In the genomic region with DNA sequence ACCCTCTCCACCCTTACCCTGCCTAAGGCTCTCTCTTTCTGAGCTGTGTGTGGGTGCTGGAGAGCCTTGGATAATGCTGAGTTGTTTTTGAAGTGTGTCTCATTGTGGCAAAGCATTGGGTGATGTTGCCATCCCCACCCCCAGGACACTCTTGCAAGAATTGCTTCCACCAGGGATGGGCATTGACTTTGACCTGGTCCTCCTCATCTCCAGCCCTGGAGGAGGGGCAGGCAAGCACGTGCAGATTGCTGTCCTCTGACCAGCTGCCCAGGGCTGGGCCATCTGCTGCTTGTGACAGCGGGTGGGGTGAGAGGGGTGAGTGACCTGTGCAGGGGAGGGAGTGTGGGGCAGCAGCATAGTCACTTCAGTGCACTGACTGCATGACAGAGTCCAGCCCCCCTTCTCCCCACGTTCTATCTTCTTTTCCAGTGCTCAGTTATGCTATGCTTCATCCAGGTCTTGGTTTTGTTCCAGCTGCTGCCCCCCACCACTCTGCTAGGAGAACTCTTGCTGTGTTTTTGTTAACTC, we compare ENCODE assay signal across 1 cellular context.
TF ChIP-seq lines count a peak whose summit lies in the region.

No MANE protein-coding gene starts in this region.

TF ChIP-seq in HepG2, 621 proteins besides CTCF, POLR2A, EP300 and RAD21 (continued from another document):
- TF ChIP-seq, protein P1, sequence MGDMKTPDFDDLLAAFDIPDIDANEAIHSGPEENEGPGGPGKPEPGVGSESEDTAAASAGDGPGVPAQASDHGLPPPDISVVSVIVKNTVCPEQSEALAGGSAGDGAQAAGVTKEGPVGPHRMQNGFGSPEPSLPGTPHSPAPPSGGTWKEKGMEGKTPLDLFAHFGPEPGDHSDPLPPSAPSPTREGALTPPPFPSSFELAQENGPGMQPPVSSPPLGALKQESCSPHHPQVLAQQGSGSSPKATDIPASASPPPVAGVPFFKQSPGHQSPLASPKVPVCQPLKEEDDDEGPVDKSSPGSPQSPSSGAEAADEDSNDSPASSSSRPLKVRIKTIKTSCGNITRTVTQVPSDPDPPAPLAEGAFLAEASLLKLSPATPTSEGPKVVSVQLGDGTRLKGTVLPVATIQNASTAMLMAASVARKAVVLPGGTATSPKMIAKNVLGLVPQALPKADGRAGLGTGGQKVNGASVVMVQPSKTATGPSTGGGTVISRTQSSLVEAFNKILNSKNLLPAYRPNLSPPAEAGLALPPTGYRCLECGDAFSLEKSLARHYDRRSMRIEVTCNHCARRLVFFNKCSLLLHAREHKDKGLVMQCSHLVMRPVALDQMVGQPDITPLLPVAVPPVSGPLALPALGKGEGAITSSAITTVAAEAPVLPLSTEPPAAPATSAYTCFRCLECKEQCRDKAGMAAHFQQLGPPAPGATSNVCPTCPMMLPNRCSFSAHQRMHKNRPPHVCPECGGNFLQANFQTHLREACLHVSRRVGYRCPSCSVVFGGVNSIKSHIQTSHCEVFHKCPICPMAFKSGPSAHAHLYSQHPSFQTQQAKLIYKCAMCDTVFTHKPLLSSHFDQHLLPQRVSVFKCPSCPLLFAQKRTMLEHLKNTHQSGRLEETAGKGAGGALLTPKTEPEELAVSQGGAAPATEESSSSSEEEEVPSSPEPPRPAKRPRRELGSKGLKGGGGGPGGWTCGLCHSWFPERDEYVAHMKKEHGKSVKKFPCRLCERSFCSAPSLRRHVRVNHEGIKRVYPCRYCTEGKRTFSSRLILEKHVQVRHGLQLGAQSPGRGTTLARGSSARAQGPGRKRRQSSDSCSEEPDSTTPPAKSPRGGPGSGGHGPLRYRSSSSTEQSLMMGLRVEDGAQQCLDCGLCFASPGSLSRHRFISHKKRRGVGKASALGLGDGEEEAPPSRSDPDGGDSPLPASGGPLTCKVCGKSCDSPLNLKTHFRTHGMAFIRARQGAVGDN (CRISPR knock-in tag; IDR thresholded peaks at IDR 0.05), result peak; percentile 91
- TF ChIP-seq ZNF484 (CRISPR knock-in tag; IDR thresholded peaks at IDR 0.05; ENCODE audit: borderline replicate concordance, low read depth), result no peak
- peak; percentile 72; the same call in 1 of the 2 replicates for TF ChIP-seq MXD3 (CRISPR knock-in tag; IDR thresholded peaks at IDR 0.05)
- TF ChIP-seq RXRB (CRISPR knock-in tag; IDR thresholded peaks at IDR 0.05; ENCODE audit: borderline replicate concordance), result peak; percentile 84
- peak; percentile 59 for TF ChIP-seq ZNF644 (CRISPR knock-in tag; IDR thresholded peaks at IDR 0.05; ENCODE audit: low read depth)
- TF ChIP-seq ZFP36L1 (CRISPR knock-in tag; IDR thresholded peaks at IDR 0.05), result no peak
- TF ChIP-seq RFX5 (IDR thresholded peaks at IDR 0.05; ENCODE audit: low read depth, low read length), result no peak
- TF ChIP-seq, protein P2, sequence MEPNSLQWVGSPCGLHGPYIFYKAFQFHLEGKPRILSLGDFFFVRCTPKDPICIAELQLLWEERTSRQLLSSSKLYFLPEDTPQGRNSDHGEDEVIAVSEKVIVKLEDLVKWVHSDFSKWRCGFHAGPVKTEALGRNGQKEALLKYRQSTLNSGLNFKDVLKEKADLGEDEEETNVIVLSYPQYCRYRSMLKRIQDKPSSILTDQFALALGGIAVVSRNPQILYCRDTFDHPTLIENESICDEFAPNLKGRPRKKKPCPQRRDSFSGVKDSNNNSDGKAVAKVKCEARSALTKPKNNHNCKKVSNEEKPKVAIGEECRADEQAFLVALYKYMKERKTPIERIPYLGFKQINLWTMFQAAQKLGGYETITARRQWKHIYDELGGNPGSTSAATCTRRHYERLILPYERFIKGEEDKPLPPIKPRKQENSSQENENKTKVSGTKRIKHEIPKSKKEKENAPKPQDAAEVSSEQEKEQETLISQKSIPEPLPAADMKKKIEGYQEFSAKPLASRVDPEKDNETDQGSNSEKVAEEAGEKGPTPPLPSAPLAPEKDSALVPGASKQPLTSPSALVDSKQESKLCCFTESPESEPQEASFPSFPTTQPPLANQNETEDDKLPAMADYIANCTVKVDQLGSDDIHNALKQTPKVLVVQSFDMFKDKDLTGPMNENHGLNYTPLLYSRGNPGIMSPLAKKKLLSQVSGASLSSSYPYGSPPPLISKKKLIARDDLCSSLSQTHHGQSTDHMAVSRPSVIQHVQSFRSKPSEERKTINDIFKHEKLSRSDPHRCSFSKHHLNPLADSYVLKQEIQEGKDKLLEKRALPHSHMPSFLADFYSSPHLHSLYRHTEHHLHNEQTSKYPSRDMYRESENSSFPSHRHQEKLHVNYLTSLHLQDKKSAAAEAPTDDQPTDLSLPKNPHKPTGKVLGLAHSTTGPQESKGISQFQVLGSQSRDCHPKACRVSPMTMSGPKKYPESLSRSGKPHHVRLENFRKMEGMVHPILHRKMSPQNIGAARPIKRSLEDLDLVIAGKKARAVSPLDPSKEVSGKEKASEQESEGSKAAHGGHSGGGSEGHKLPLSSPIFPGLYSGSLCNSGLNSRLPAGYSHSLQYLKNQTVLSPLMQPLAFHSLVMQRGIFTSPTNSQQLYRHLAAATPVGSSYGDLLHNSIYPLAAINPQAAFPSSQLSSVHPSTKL (CRISPR knock-in tag; IDR thresholded peaks at IDR 0.05), result peak; percentile 82
- no peak for TF ChIP-seq ZNF839 (CRISPR knock-in tag; IDR thresholded peaks at IDR 0.05; ENCODE audit: borderline replicate concordance)
- no peak for TF ChIP-seq ETV5 (CRISPR knock-in tag; IDR thresholded peaks at IDR 0.05; ENCODE audit: borderline replicate concordance)
- no peak for TF ChIP-seq GTF2F1 (IDR thresholded peaks at IDR 0.05; ENCODE audit: low read length)
- no peak for TF ChIP-seq ZNF572 (CRISPR knock-in tag; IDR thresholded peaks at IDR 0.05)
- TF ChIP-seq, protein P3, sequence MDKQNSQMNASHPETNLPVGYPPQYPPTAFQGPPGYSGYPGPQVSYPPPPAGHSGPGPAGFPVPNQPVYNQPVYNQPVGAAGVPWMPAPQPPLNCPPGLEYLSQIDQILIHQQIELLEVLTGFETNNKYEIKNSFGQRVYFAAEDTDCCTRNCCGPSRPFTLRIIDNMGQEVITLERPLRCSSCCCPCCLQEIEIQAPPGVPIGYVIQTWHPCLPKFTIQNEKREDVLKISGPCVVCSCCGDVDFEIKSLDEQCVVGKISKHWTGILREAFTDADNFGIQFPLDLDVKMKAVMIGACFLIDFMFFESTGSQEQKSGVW (CRISPR knock-in tag; IDR thresholded peaks at IDR 0.05; ENCODE audit: borderline replicate concordance), result no peak
- TF ChIP-seq SOX6 (IDR thresholded peaks at IDR 0.05), result no peak
- peak; percentile 91 for TF ChIP-seq SOX6 (CRISPR knock-in tag; IDR thresholded peaks at IDR 0.05)
- TF ChIP-seq ZKSCAN5 (CRISPR knock-in tag; IDR thresholded peaks at IDR 0.05), result peak; percentile 64; the same call in 1 of the 2 replicates
- TF ChIP-seq, protein P4, sequence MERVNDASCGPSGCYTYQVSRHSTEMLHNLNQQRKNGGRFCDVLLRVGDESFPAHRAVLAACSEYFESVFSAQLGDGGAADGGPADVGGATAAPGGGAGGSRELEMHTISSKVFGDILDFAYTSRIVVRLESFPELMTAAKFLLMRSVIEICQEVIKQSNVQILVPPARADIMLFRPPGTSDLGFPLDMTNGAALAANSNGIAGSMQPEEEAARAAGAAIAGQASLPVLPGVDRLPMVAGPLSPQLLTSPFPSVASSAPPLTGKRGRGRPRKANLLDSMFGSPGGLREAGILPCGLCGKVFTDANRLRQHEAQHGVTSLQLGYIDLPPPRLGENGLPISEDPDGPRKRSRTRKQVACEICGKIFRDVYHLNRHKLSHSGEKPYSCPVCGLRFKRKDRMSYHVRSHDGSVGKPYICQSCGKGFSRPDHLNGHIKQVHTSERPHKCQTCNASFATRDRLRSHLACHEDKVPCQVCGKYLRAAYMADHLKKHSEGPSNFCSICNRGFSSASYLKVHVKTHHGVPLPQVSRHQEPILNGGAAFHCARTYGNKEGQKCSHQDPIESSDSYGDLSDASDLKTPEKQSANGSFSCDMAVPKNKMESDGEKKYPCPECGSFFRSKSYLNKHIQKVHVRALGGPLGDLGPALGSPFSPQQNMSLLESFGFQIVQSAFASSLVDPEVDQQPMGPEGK (CRISPR knock-in tag; IDR thresholded peaks at IDR 0.05), result peak; percentile 97
- TF ChIP-seq SPEN (CRISPR knock-in tag; IDR thresholded peaks at IDR 0.05; ENCODE audit: low read depth), result 0 out of 2 replicates have a peak, but pooled peaks have one; percentile 44
- peak; percentile 45; the same call in 1 of the 2 replicates for TF ChIP-seq ZMYM4 (CRISPR knock-in tag; IDR thresholded peaks at IDR 0.05)
- TF ChIP-seq MEF2D (CRISPR knock-in tag; IDR thresholded peaks at IDR 0.05), result peak; percentile 71; the same call in 1 of the 2 replicates
- TF ChIP-seq, protein P5, sequence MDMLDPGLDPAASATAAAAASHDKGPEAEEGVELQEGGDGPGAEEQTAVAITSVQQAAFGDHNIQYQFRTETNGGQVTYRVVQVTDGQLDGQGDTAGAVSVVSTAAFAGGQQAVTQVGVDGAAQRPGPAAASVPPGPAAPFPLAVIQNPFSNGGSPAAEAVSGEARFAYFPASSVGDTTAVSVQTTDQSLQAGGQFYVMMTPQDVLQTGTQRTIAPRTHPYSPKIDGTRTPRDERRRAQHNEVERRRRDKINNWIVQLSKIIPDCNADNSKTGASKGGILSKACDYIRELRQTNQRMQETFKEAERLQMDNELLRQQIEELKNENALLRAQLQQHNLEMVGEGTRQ (IDR thresholded peaks at IDR 0.05; ENCODE audit: low read depth, low read length), result no peak
- TF ChIP-seq, protein P5 (CRISPR knock-in tag; IDR thresholded peaks at IDR 0.05; ENCODE audit: borderline replicate concordance), result peak; percentile 47; the same call in 1 of the 2 replicates
- TF ChIP-seq TARDBP (CRISPR knock-in tag; IDR thresholded peaks at IDR 0.05), result peak; percentile 72; the same call in 1 of the 2 replicates
- 0 out of 2 replicates have a peak, but pooled peaks have one; percentile 28 for TF ChIP-seq HNF1B (CRISPR knock-in tag; IDR thresholded peaks at IDR 0.05)
- TF ChIP-seq NRL (CRISPR knock-in tag; IDR thresholded peaks at IDR 0.05; ENCODE audit: borderline replicate concordance), result peak; percentile 69; the same call in 1 of the 2 replicates
- TF ChIP-seq ZNF710 (CRISPR knock-in tag; IDR thresholded peaks at IDR 0.05; ENCODE audit: borderline replicate concordance), result peak; percentile 91
- TF ChIP-seq PAX8 (CRISPR knock-in tag; IDR thresholded peaks at IDR 0.05; ENCODE audit: borderline replicate concordance), result no peak
- 0 out of 2 replicates have a peak, but pooled peaks have one; percentile 40 for TF ChIP-seq CCDC6 (CRISPR knock-in tag; IDR thresholded peaks at IDR 0.05)
- TF ChIP-seq YEATS4 (CRISPR knock-in tag; IDR thresholded peaks at IDR 0.05; ENCODE audit: borderline replicate concordance), result 0 out of 2 replicates have a peak, but pooled peaks have one; percentile 28
- no peak for TF ChIP-seq SMARCC2 (IDR thresholded peaks at IDR 0.05)
- no peak for TF ChIP-seq MTF2 (CRISPR knock-in tag; IDR thresholded peaks at IDR 0.05; ENCODE audit: borderline replicate concordance)
- peak; percentile 80 for TF ChIP-seq ZNF350 (CRISPR knock-in tag; IDR thresholded peaks at IDR 0.05; ENCODE audit: borderline replicate concordance, low read depth)
- 0 out of 2 replicates have a peak, but pooled peaks have one; percentile 68 for TF ChIP-seq ZNF567 (CRISPR knock-in tag; IDR thresholded peaks at IDR 0.05; ENCODE audit: borderline replicate concordance)
- TF ChIP-seq ZNF678 (CRISPR knock-in tag; IDR thresholded peaks at IDR 0.05), result no peak
- no peak for TF ChIP-seq KLF6 (CRISPR knock-in tag; IDR thresholded peaks at IDR 0.05)
